ENCODE assay signal across 17 cellular contexts in genomic region chr7:148819697-148820332, GRCh38.
DNase-seq lines count a peak whose midpoint lies in the region; TF ChIP-seq lines count a peak whose summit lies in the region.
"Had no signal": no experiment of that assay in that cellular context is flagged by ENCODE, and none has a peak within 500 bp of the region (broad histone marks: within the 10 kb centered on the region; RNA-seq: fewer than 3 reads in every experiment).

No MANE protein-coding gene starts in this region.

- no peaks in the 10 kb centered on the region for H3K9me3 Mint-ChIP-seq in mesothelial cell of epicardium
- H3K9me3 Mint-ChIP-seq: CD4-positive, alpha-beta memory T cell; central memory CD8-positive, alpha-beta T cell; IgD-negative memory B cell; naive thymus-derived CD8-positive, alpha-beta T cell had no signal

- peak overlapping the region; percentile 64 for H3K27ac Mint-ChIP-seq in mesothelial cell of epicardium
- H3K27ac Mint-ChIP-seq: CD4-positive, alpha-beta memory T cell; IgD-negative memory B cell; naive thymus-derived CD8-positive, alpha-beta T cell had no signal

- H3K4me3 Mint-ChIP-seq in mesothelial cell of epicardium, result no peak overlapping the region
- H3K4me3 Mint-ChIP-seq: CD4-positive, alpha-beta memory T cell; central memory CD8-positive, alpha-beta T cell; IgD-negative memory B cell; naive thymus-derived CD8-positive, alpha-beta T cell had no signal

- TF ChIP-seq CTCF in cardiac fibroblast (IDR thresholded peaks at IDR 0.05; ENCODE audit: low read depth, low read length) (no peak), mesothelial cell of epicardium (IDR thresholded peaks at IDR 0.05; ENCODE audit: unreplicated experiment) (no peak)

- H3K4me1 Mint-ChIP-seq in mesothelial cell of epicardium, result peaks cover 14% of the 10 kb centered on the region
- H3K4me1 Mint-ChIP-seq: central memory CD8-positive, alpha-beta T cell had no signal

- peaks cover 18% of the 10 kb centered on the region for H3K36me3 Mint-ChIP-seq in mesothelial cell of epicardium

- H3K4me3 ChIP-seq in cardiac fibroblast (replicated peaks in 1 of 2; ENCODE audit: low read depth in 2 of 2, low read length in 2 of 2), result no peak overlapping the region
- H3K4me3 ChIP-seq: transverse colon had no signal

- DNase-seq in EL (peak; percentile 60), M059J (ENCODE audit: low read depth) (peak; percentile 58), cardiac fibroblast (ENCODE audit: low read depth in 2 of 2) (peak; percentile 35 to 50), mesothelial cell of epicardium (ENCODE audit: low spot score in 2 of 2, unreplicated experiment in 2 of 2) (no peak), NOMO-1 (lab: John Stamatoyannopoulos, UW; ENCODE audit: unreplicated experiment in 2 of 2) (no peak), cerebellar cortex (ENCODE audit: low spot score) (no peak), NK-92 (lab: John Stamatoyannopoulos, UW; ENCODE audit: unreplicated experiment) (no peak)
- DNase-seq in stimulated activated CD4-positive, alpha-beta T cell treated with anti-CD3 and anti-CD28 coated beads, Interleukin-4, amount 100 ng/mL, for 1 hour, result no peak
- DNase-seq: activated naive CD4-positive, alpha-beta T cell treated with anti-CD3 and anti-CD28 coated beads, Interleukin-2, amount 50 U/mL, for 16 hours; CD4-positive, alpha-beta memory T cell; hippocampal formation; naive thymus-derived CD8-positive, alpha-beta T cell; NCI-H1417; transverse colon; WERI-Rb-1 had no signal

- H3K27me3 Mint-ChIP-seq in mesothelial cell of epicardium (ENCODE audit: low read depth), result no peaks in the 10 kb centered on the region
- H3K27me3 Mint-ChIP-seq: CD4-positive, alpha-beta memory T cell; central memory CD8-positive, alpha-beta T cell; IgD-negative memory B cell; naive thymus-derived CD8-positive, alpha-beta T cell had no signal

Comparison
In these comparisons a context has a peak if more than half of its experiments do, and no peak if none do; other contexts are left out.
1. DNase-seq: peak in EL (single experiment), M059J (single experiment) and cardiac fibroblast (2 of 2); none in mesothelial cell of epicardium (0 of 2), NOMO-1 (0 of 2), cerebellar cortex (single experiment), stimulated activated CD4-positive, alpha-beta T cell treated with anti-CD3 and anti-CD28 coated beads, Interleukin-4, amount 100 ng/mL, for 1 hour (single experiment) and NK-92 (single experiment).